20 cellular contexts compared by ENCODE assay signal in the genomic region with DNA sequence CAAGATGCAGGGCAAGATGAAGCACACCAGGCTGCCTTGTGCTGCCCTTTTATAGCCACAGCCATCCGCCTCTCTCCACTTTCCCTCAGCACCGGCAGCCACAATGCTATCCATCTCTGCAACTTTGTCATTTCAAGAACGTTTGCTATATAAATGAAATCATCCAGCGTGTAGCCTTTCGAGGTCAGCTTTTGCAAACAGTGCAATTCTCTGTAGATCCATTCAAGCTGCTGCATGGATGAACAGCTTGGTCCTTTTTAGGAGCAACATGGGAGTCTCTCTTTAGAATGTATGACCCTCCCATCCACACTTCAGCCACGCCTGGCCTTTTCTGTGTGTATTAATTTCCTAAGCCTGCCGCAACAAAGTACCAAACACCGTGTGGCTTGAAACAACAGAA. TPM values are rescaled to one million over a fixed set of nuclear protein-coding genes. Genes with fewer than 3 reads are reported as not detected.
A peak's percentile ranks its signal among the peaks of the same experiment; 100 is the strongest.
DNase-seq lines count a peak whose midpoint lies in the region; ATAC-seq, FAIRE-seq and TF ChIP-seq lines count a peak whose summit lies in the region.
"Had no signal": no experiment of that assay in that cellular context is flagged by ENCODE, and none has a peak within 500 bp of the region (broad histone marks: within the 10 kb centered on the region; RNA-seq: fewer than 3 reads in every experiment).

No MANE protein-coding gene starts in this region.

- H3K36me3 ChIP-seq in IMR-90 (ENCODE audit: control insufficient read depth, insufficient read depth, low read length) (no peaks in the 10 kb centered on the region), K562 (ENCODE audit: control insufficient read depth, insufficient read depth, low read length) (no peaks in the 10 kb centered on the region), stomach (no peaks in the 10 kb centered on the region)
- H3K36me3 ChIP-seq: SJCRH30 had no signal

- H3K9me1 ChIP-seq in IMR-90 (ENCODE audit: insufficient read depth, low read length): no peaks in the 10 kb centered on the region; the same call in 1 of the 2 replicates
- H3K9me1 ChIP-seq in K562 (ENCODE audit: control insufficient read depth, insufficient read depth, low read length): no peaks in the 10 kb centered on the region

- no peak overlapping the region for H2AK9ac ChIP-seq in IMR-90 (replicated peaks; ENCODE audit: low read depth, low read length, poor library complexity)

- H3K9ac ChIP-seq in IMR-90 (ENCODE audit: low read depth, low read length) (no peak overlapping the region; the same call in 1 of the 2 replicates), K562 (ENCODE audit: insufficient read depth in 1 of 2, low read depth in 2 of 2, low read length in 2 of 2) (no peak overlapping the region)

- intact Hi-C loops in IMR-90 (cut with micrococcal nuclease): no loop called here
- intact Hi-C loops in K562 (cut with micrococcal nuclease): no loop called here
- intact Hi-C loops in lower leg skin (cut with DNase I; ENCODE audit: low total_unique reads): no loop called here
- intact Hi-C loops in stomach (cut with DNase I; ENCODE audit: low total_unique reads): no loop called here

- TF ChIP-seq CTCF in IMR-90 (conservative IDR thresholded peaks at IDR 0.05; ENCODE audit: low read depth, low read length) (no peak), K562 (IDR thresholded peaks at IDR 0.05 in 2 of 3, conservative IDR thresholded peaks at IDR 0.05 in 1 of 3; ENCODE audit: insufficient read depth in 2 of 3, low read depth in 1 of 3, low read length in 3 of 3) (no peak), lower leg skin (IDR thresholded peaks at IDR 0.05) (no peak), stomach (IDR thresholded peaks at IDR 0.05) (no peak)

- no peak overlapping the region for H4K91ac ChIP-seq in IMR-90 (ENCODE audit: insufficient read depth, low read depth, low read length)

- peaks cover 4% of the 10 kb centered on the region for H3K27me3 ChIP-seq in IMR-90 (ENCODE audit: control insufficient read depth, insufficient read depth, low read length)
- H3K27me3 ChIP-seq in K562 (ENCODE audit: control insufficient read depth in 2 of 2, insufficient read depth in 2 of 2, low read length in 2 of 2): no peaks in the 10 kb centered on the region
- no peaks in the 10 kb centered on the region for H3K27me3 ChIP-seq in stomach
- H3K27me3 ChIP-seq: SJCRH30 had no signal

- peak; percentile 12 for DNase-seq in IMR-90
- no peak for DNase-seq in K562 (ENCODE audit: extremely low read depth in 1 of 4, low spot score in 3 of 4)
- peak; percentile 9 to 60 for DNase-seq in lower leg skin (ENCODE audit: low spot score in 2 of 2)
- DNase-seq in stomach: no peak
- no peak for DNase-seq in COR-L47 (lab: John Stamatoyannopoulos, UW)
- DNase-seq: Caco-2; CD4-positive, CD25-positive, alpha-beta regulatory T cell; DMS 273 treated with DMSO at 0.1 percent for 48 hours; DMS79 treated with DMSO at 0.1 percent for 48 hours; Kasumi-1; NCI-H1694; NCI-H2081; NCI-H2171; NCI-H345; NCI-H524; NCI-H774; NK-92 treated with Interleukin-12 subunit alpha and Interleukin-12 subunit beta, amount 100 ng/mL, for 24 hours; SJCRH30 had no signal

- no peak for TF ChIP-seq POLR2A in IMR-90 (IDR thresholded peaks at IDR 0.05; ENCODE audit: low read depth, low read length)
- TF ChIP-seq POLR2A in K562 (conservative IDR thresholded peaks at IDR 0.05): no peak
- no peak for TF ChIP-seq POLR2A in lower leg skin (IDR thresholded peaks at IDR 0.05)
- no peak for TF ChIP-seq POLR2A in stomach (IDR thresholded peaks at IDR 0.05)

- H2BK20ac ChIP-seq in IMR-90 (ENCODE audit: low read depth, low read length): no peak overlapping the region

- dilution Hi-C loops in IMR-90 (cut with HindIII; ENCODE audit: low sequenced_read_pairs, unreplicated experiment): no loop called here

- no peak overlapping the region for H2BK5ac ChIP-seq in IMR-90 (ENCODE audit: low read depth, low read length, poor library complexity, severe bottlenecking)

- no peak overlapping the region for H3K4ac ChIP-seq in IMR-90 (ENCODE audit: low read depth, low read length)

- TF ChIP-seq EP300 in K562 (IDR thresholded peaks at IDR 0.05; ENCODE audit: low read length) (no peak), stomach (IDR thresholded peaks at IDR 0.05) (no peak)

- H4K5ac ChIP-seq in IMR-90 (ENCODE audit: low read depth, low read length): no peak overlapping the region; the same call in 1 of the 2 replicates

- ATAC-seq in IMR-90 (ENCODE audit: low read depth) (peak; percentile 71), K562 (no peak), GM19455 (IDR thresholded peaks at IDR 0.05; ENCODE audit: unreplicated experiment) (no peak), GM21381 (IDR thresholded peaks at IDR 0.05; ENCODE audit: unreplicated experiment) (no peak)

- H3K14ac ChIP-seq in IMR-90 (replicated peaks; ENCODE audit: low read depth, low read length): no peak overlapping the region

- H4K8ac ChIP-seq in IMR-90 (ENCODE audit: low read depth in 2 of 2, low read length in 2 of 2): no peak overlapping the region; a peak in 1 of 4 replicates

- H2AK5ac ChIP-seq in IMR-90 (ENCODE audit: low read depth, low read length): no peak overlapping the region

- H3K4me1 ChIP-seq in IMR-90 (ENCODE audit: control insufficient read depth, insufficient read depth, low read length): peaks cover 4% of the 10 kb centered on the region; the same call in 1 of the 2 replicates
- peaks cover 14 to 29% of the 10 kb centered on the region in 2 experiments; a peak in 4 of 5 replicates for H3K4me1 ChIP-seq in K562 (replicated peaks in 1 of 2; ENCODE audit: control insufficient read depth in 2 of 2, insufficient read depth in 2 of 2, low read length in 2 of 2)
- H3K4me1 ChIP-seq in stomach: peaks cover 0 to 4% (median 1%) of the 10 kb centered on the region in 4 donors
- H3K4me1 ChIP-seq: Caco-2, SJCRH30 had no signal

- H4K20me1 ChIP-seq in IMR-90 (ENCODE audit: insufficient read depth, low read length) (no peaks in the 10 kb centered on the region), K562 (replicated peaks; ENCODE audit: control insufficient read depth, insufficient read depth, low read length) (no peaks in the 10 kb centered on the region)

- in situ Hi-C loops in IMR-90 (cut with MboI; ENCODE audit: low sequenced_read_pairs) (no loop called here), K562 (cut with MboI) (no loop called here)

- no peaks in the 10 kb centered on the region for H3K79me2 ChIP-seq in K562 (ENCODE audit: control insufficient read depth, insufficient read depth, low read length)

- H3K4me3 ChIP-seq in IMR-90 (ENCODE audit: insufficient read depth, low read depth, low read length) (no peak overlapping the region), K562 (no peak overlapping the region), lower leg skin (ENCODE audit: low read depth, poor library complexity, severe bottlenecking) (no peak overlapping the region), stomach (no peak overlapping the region)
- H3K4me3 ChIP-seq: SJCRH30 had no signal

- H3K27ac ChIP-seq in IMR-90 (ENCODE audit: insufficient read depth, low read length) (peak overlapping the region; percentile 64; the same call in 1 of the 2 replicates), K562 (ENCODE audit: extremely low read depth, low read depth, low read length) (no peak overlapping the region), stomach (peak overlapping the region in 4 of 5 donors; percentile 6 to 54 (median 36))
- H3K27ac ChIP-seq: SJCRH30 had no signal

- no peak for FAIRE-seq in K562 (lab: Jason Lieb, UNC)

- no peak overlapping the region for H3K56ac ChIP-seq in IMR-90 (ENCODE audit: extremely low read depth, insufficient read depth, low read length)

- H2AFZ ChIP-seq in IMR-90 (replicated peaks; ENCODE audit: low read length, poor library complexity) (no peak overlapping the region), K562 (ENCODE audit: low read depth, low read length) (peak overlapping the region; percentile 41; the same call in 1 of the 2 replicates)

- H3K4me2 ChIP-seq in IMR-90 (ENCODE audit: low read depth, low read length) (no peak overlapping the region; the same call in 1 of the 2 replicates), K562 (ENCODE audit: insufficient read depth, low read length) (no peak overlapping the region)

- TF ChIP-seq RAD21 in IMR-90 (IDR thresholded peaks at IDR 0.05; ENCODE audit: low read length): no peak
- TF ChIP-seq RAD21 in K562 (CRISPR knock-in tag; conservative IDR thresholded peaks at IDR 0.05 in 1 of 2, IDR thresholded peaks at IDR 0.05 in 1 of 2): no peak

- H2BK15ac ChIP-seq in IMR-90 (ENCODE audit: low read depth, low read length): no peak overlapping the region

- H3K9me3 ChIP-seq in IMR-90 (ENCODE audit: control insufficient read depth, insufficient read depth, low read length) (no peaks in the 10 kb centered on the region), K562 (replicated peaks; ENCODE audit: control insufficient read depth, insufficient read depth, low read depth, low read length) (no peaks in the 10 kb centered on the region), stomach (no peaks in the 10 kb centered on the region)
- H3K9me3 ChIP-seq: Caco-2, SJCRH30 had no signal

- BruUV-seq in IMR-90 (replicated peaks; lab: Mats Ljungman, UMichigan): no TSS peak
- no TSS peak for BruUV-seq in K562 (replicated peaks; lab: Mats Ljungman, UMichigan)

- CTCF ChIA-PET in IMR-90 (lab: Yijun Ruan, JAX) (no interaction called here), K562 (lab: Yijun Ruan, JAX; ENCODE audit: low intra/inter-chr PET ratio) (no interaction called here)

- POLR2A ChIA-PET in IMR-90 (lab: Charles Lee; ENCODE audit: unreplicated experiment) (no interaction called here), K562 (lab: Yijun Ruan, JAX) (no interaction called here)

- no peaks in the 10 kb centered on the region for H3K79me1 ChIP-seq in IMR-90 (ENCODE audit: low read depth in 1 of 2, low read length in 2 of 2)

- H2BK120ac ChIP-seq in IMR-90 (ENCODE audit: low read depth, low read length): no peak overlapping the region

- 20% methylated on average over 3 of the region's 8 CpGs; no CpG with 5 or more reads in 1 of the 2 experiments for WGBS in IMR-90 (ENCODE audit: extremely low coverage in 2 of 2, insufficient read length in 1 of 2), 2 experiments
- 46% methylated on average over 8 of the region's 8 CpGs for WGBS in K562 (ENCODE audit: insufficient coverage, low coverage, missing lambda C conversion rate)
- WGBS in lower leg skin, 2 donors: 81 to 83% methylated on average over 8 of the region's 8 CpGs
- 55 to 67% (median 63%) methylated on average over 8 of the region's 8 CpGs for WGBS in stomach, 5 donors

- peak overlapping the region; percentile 63; the same call in 1 of the 2 replicates for H3K18ac ChIP-seq in IMR-90 (ENCODE audit: low read depth, low read length)

- H3K23ac ChIP-seq in IMR-90 (ENCODE audit: low read depth, low read length): no peak overlapping the region

RNA-seq across cellular contexts. Expression of a gene that starts 6.5 kb away (rescaled TPM):
- total RNA-seq in IMR-90 (2012; rRNA removed) (1.4 and 2.0 TPM in 2 replicates), K562 (2014; rRNA removed) (9.8 and 10.1 TPM in 2 replicates), K562 (2014; rRNA removed; fragmentation: Illumina TruSeq; extraction: Trizol) (4.0 and 4.5 TPM in 2 replicates), K562 (2015; rRNA removed; fragmentation: Illumina TruSeq; extraction: Trizol) (4.7 and 5.2 TPM in 2 replicates), K562 (2021) (9.4 and 11.7 TPM in 2 replicates), lower leg skin (10 to 100 TPM in 3 of 4 donors, 1 to 10 TPM in 1; 9.3 to 30.8 (median 24.8) TPM), stomach (10 to 100 TPM in 3 of 5 donors, 1 to 10 TPM in 2; 6.7 to 63.0 (median 16.1) TPM)
- polyA plus RNA-seq in IMR-90 (2012; rRNA removed) (6.4 and 7.6 TPM in 2 replicates), K562 (2011; rRNA removed) (8.0 and 18.3 TPM in 2 replicates), K562 (2014; fragmentation: Illumina TruSeq; extraction: Trizol) (10.6 and 11.2 TPM in 2 replicates), K562 (2014; fragmentation: Nextera tagmentation; extraction: Ambion mirVana) (1 to 10 TPM; 1.2 to 2.0 TPM), K562 (2014; rRNA removed) (8.7 and 9.9 TPM in 2 replicates), stomach (10 to 100 TPM; 13.9 to 26.1 (median 15.7) TPM)
- polyA plus RNA-seq in IMR-90 (2012; cell fraction: cytosol; rRNA removed): 5.2 and 9.3 TPM in 2 replicates
- polyA plus RNA-seq in IMR-90 (2012; cell fraction: nucleus; rRNA removed; ENCODE audit: low replicate concordance): 3.9 and 4.3 TPM in 2 replicates
- 12.8 and 14.2 TPM in 2 replicates for total RNA-seq in K562 (2011; cell fraction: chromatin; rRNA removed; ENCODE audit: low replicate concordance)
- total RNA-seq in K562 (2011; cell fraction: nucleolus; rRNA removed): 16.7 and 17.9 TPM in 2 replicates
- 13.9 and 18.0 TPM in 2 replicates for total RNA-seq in K562 (2011; cell fraction: nucleoplasm; rRNA removed)
- polyA plus RNA-seq in K562 (2011; cell fraction: cytosol; rRNA removed): 20.1 and 26.7 TPM in 2 replicates
- 12.0 and 12.3 TPM in 2 replicates for polyA plus RNA-seq in K562 (2011; cell fraction: nucleus; rRNA removed)
- polyA plus RNA-seq in K562 (2012): 5.6 and 11.1 TPM in 2 replicates
- 4.5 and 4.7 TPM in 2 replicates for polyA minus RNA-seq in K562 (2011; rRNA and poly(A)+ RNA removed)
- polyA minus RNA-seq in K562 (2011; cell fraction: cytosol; rRNA and poly(A)+ RNA removed): 10.1 and 10.2 TPM in 2 replicates
- 2.9 and 3.1 TPM in 2 replicates for polyA minus RNA-seq in K562 (2011; cell fraction: nucleus; rRNA and poly(A)+ RNA removed)
- total RNA-seq: SJCRH30 had no signal

Comparison
In these comparisons a context has a peak if more than half of its experiments do, and no peak if none do; other contexts are left out.
1. DNase-seq: peak in IMR-90 (single experiment) and lower leg skin (2 of 2); none in K562 (0 of 4), stomach (single experiment) and COR-L47 (single experiment).